In the genomic region with DNA sequence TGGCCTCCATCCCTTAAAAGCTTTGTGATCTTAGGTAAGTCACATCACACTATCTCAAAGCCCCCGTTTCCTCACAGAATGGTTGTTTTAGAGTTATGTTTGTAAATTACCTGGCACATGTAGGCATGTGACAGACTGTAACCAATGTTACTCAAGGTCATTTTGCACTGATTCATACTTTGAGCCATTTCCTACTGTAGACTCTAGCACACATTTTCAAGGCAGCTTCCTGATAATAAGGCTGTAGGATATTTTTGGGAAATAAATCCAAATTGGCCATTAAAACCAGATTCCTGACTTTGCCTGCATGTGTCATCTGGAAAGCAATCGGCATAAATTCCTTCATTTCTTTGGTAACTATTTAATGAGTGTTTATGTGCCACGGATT, we compare ENCODE assay signal across 1 cellular context.
TF ChIP-seq lines count a peak whose summit lies in the region.

No MANE protein-coding gene starts in this region.

TF ChIP-seq in HepG2, 621 proteins besides CTCF, POLR2A, EP300 and RAD21 (continued from another document and continues in another):
- TF ChIP-seq, protein P1, sequence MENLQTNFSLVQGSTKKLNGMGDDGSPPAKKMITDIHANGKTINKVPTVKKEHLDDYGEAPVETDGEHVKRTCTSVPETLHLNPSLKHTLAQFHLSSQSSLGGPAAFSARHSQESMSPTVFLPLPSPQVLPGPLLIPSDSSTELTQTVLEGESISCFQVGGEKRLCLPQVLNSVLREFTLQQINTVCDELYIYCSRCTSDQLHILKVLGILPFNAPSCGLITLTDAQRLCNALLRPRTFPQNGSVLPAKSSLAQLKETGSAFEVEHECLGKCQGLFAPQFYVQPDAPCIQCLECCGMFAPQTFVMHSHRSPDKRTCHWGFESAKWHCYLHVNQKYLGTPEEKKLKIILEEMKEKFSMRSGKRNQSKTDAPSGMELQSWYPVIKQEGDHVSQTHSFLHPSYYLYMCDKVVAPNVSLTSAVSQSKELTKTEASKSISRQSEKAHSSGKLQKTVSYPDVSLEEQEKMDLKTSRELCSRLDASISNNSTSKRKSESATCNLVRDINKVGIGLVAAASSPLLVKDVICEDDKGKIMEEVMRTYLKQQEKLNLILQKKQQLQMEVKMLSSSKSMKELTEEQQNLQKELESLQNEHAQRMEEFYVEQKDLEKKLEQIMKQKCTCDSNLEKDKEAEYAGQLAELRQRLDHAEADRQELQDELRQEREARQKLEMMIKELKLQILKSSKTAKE (CRISPR knock-in tag; IDR thresholded peaks at IDR 0.05; ENCODE audit: borderline replicate concordance), result no peak
- no peak for TF ChIP-seq SMAD3 (CRISPR knock-in tag; IDR thresholded peaks at IDR 0.05)
- TF ChIP-seq ELF4 (CRISPR knock-in tag; IDR thresholded peaks at IDR 0.05; ENCODE audit: borderline replicate concordance), result no peak
- TF ChIP-seq EED (CRISPR knock-in tag; IDR thresholded peaks at IDR 0.05), result no peak
- TF ChIP-seq ELF3 (CRISPR knock-in tag; IDR thresholded peaks at IDR 0.05), result peak; percentile 47; the same call in 1 of the 2 replicates
- TF ChIP-seq MED1 (CRISPR knock-in tag; IDR thresholded peaks at IDR 0.05), result no peak
- TF ChIP-seq, protein P2, sequence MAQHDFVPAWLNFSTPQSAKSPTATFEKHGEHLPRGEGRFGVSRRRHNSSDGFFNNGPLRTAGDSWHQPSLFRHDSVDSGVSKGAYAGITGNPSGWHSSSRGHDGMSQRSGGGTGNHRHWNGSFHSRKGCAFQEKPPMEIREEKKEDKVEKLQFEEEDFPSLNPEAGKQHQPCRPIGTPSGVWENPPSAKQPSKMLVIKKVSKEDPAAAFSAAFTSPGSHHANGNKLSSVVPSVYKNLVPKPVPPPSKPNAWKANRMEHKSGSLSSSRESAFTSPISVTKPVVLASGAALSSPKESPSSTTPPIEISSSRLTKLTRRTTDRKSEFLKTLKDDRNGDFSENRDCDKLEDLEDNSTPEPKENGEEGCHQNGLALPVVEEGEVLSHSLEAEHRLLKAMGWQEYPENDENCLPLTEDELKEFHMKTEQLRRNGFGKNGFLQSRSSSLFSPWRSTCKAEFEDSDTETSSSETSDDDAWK (CRISPR knock-in tag; IDR thresholded peaks at IDR 0.05), result no peak
- TF ChIP-seq KLF16 (CRISPR knock-in tag; IDR thresholded peaks at IDR 0.05), result no peak
- no peak for TF ChIP-seq BHLHE40 (IDR thresholded peaks at IDR 0.05; ENCODE audit: low read length)
- TF ChIP-seq NKX3-1 (CRISPR knock-in tag; IDR thresholded peaks at IDR 0.05), result no peak
- TF ChIP-seq, protein P3, sequence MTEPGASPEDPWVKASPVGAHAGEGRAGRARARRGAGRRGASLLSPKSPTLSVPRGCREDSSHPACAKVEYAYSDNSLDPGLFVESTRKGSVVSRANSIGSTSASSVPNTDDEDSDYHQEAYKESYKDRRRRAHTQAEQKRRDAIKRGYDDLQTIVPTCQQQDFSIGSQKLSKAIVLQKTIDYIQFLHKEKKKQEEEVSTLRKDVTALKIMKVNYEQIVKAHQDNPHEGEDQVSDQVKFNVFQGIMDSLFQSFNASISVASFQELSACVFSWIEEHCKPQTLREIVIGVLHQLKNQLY (CRISPR knock-in tag; IDR thresholded peaks at IDR 0.05), result no peak
- TF ChIP-seq GFI1 (CRISPR knock-in tag; IDR thresholded peaks at IDR 0.05; ENCODE audit: borderline replicate concordance), result peak; percentile 83
- no peak for TF ChIP-seq FOXA1 (IDR thresholded peaks at IDR 0.05)
- TF ChIP-seq FOXA1 (CRISPR knock-in tag; IDR thresholded peaks at IDR 0.05), result 0 out of 2 replicates have a peak, but pooled peaks have one; percentile 21
- TF ChIP-seq, protein P4, sequence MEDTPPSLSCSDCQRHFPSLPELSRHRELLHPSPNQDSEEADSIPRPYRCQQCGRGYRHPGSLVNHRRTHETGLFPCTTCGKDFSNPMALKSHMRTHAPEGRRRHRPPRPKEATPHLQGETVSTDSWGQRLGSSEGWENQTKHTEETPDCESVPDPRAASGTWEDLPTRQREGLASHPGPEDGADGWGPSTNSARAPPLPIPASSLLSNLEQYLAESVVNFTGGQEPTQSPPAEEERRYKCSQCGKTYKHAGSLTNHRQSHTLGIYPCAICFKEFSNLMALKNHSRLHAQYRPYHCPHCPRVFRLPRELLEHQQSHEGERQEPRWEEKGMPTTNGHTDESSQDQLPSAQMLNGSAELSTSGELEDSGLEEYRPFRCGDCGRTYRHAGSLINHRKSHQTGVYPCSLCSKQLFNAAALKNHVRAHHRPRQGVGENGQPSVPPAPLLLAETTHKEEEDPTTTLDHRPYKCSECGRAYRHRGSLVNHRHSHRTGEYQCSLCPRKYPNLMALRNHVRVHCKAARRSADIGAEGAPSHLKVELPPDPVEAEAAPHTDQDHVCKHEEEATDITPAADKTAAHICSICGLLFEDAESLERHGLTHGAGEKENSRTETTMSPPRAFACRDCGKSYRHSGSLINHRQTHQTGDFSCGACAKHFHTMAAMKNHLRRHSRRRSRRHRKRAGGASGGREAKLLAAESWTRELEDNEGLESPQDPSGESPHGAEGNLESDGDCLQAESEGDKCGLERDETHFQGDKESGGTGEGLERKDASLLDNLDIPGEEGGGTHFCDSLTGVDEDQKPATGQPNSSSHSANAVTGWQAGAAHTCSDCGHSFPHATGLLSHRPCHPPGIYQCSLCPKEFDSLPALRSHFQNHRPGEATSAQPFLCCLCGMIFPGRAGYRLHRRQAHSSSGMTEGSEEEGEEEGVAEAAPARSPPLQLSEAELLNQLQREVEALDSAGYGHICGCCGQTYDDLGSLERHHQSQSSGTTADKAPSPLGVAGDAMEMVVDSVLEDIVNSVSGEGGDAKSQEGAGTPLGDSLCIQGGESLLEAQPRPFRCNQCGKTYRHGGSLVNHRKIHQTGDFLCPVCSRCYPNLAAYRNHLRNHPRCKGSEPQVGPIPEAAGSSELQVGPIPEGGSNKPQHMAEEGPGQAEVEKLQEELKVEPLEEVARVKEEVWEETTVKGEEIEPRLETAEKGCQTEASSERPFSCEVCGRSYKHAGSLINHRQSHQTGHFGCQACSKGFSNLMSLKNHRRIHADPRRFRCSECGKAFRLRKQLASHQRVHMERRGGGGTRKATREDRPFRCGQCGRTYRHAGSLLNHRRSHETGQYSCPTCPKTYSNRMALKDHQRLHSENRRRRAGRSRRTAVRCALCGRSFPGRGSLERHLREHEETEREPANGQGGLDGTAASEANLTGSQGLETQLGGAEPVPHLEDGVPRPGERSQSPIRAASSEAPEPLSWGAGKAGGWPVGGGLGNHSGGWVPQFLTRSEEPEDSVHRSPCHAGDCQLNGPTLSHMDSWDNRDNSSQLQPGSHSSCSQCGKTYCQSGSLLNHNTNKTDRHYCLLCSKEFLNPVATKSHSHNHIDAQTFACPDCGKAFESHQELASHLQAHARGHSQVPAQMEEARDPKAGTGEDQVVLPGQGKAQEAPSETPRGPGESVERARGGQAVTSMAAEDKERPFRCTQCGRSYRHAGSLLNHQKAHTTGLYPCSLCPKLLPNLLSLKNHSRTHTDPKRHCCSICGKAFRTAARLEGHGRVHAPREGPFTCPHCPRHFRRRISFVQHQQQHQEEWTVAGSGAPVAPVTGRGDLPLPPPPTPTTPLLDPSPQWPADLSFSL (CRISPR knock-in tag; IDR thresholded peaks at IDR 0.05), result no peak
- TF ChIP-seq, protein P5, sequence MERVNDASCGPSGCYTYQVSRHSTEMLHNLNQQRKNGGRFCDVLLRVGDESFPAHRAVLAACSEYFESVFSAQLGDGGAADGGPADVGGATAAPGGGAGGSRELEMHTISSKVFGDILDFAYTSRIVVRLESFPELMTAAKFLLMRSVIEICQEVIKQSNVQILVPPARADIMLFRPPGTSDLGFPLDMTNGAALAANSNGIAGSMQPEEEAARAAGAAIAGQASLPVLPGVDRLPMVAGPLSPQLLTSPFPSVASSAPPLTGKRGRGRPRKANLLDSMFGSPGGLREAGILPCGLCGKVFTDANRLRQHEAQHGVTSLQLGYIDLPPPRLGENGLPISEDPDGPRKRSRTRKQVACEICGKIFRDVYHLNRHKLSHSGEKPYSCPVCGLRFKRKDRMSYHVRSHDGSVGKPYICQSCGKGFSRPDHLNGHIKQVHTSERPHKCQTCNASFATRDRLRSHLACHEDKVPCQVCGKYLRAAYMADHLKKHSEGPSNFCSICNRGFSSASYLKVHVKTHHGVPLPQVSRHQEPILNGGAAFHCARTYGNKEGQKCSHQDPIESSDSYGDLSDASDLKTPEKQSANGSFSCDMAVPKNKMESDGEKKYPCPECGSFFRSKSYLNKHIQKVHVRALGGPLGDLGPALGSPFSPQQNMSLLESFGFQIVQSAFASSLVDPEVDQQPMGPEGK (CRISPR knock-in tag; IDR thresholded peaks at IDR 0.05), result no peak
- no peak for TF ChIP-seq HNRNPH1 (optimal IDR thresholded peaks at IDR 0.05; ENCODE audit: low read depth, low read length)
- TF ChIP-seq, protein P6, sequence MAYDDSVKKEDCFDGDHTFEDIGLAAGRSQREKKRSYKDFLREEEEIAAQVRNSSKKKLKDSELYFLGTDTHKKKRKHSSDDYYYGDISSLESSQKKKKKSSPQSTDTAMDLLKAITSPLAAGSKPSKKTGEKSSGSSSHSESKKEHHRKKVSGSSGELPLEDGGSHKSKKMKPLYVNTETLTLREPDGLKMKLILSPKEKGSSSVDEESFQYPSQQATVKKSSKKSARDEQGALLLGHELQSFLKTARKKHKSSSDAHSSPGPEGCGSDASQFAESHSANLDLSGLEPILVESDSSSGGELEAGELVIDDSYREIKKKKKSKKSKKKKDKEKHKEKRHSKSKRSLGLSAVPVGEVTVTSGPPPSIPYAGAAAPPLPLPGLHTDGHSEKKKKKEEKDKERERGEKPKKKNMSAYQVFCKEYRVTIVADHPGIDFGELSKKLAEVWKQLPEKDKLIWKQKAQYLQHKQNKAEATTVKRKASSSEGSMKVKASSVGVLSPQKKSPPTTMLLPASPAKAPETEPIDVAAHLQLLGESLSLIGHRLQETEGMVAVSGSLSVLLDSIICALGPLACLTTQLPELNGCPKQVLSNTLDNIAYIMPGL (CRISPR knock-in tag; IDR thresholded peaks at IDR 0.05; ENCODE audit: borderline replicate concordance in 1 of 2, low read depth in 1 of 2), result no peak
- TF ChIP-seq HOXA3 (CRISPR knock-in tag; IDR thresholded peaks at IDR 0.05), result 0 out of 2 replicates have a peak, but pooled peaks have one; percentile 18
- TF ChIP-seq, protein P7, sequence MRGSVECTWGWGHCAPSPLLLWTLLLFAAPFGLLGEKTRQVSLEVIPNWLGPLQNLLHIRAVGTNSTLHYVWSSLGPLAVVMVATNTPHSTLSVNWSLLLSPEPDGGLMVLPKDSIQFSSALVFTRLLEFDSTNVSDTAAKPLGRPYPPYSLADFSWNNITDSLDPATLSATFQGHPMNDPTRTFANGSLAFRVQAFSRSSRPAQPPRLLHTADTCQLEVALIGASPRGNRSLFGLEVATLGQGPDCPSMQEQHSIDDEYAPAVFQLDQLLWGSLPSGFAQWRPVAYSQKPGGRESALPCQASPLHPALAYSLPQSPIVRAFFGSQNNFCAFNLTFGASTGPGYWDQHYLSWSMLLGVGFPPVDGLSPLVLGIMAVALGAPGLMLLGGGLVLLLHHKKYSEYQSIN (CRISPR knock-in tag; IDR thresholded peaks at IDR 0.05; ENCODE audit: borderline replicate concordance), result no peak
- no peak for TF ChIP-seq SNAPC2 (CRISPR knock-in tag; IDR thresholded peaks at IDR 0.05)
- TF ChIP-seq MYNN (CRISPR knock-in tag; IDR thresholded peaks at IDR 0.05; ENCODE audit: low read depth), result no peak
- no peak for TF ChIP-seq DMAP1 (CRISPR knock-in tag; IDR thresholded peaks at IDR 0.05)
- TF ChIP-seq POLR2G (IDR thresholded peaks at IDR 0.05; ENCODE audit: low read depth, low read length), result no peak
- no peak for TF ChIP-seq ZNF549 (CRISPR knock-in tag; IDR thresholded peaks at IDR 0.05)
- TF ChIP-seq PITX1 (CRISPR knock-in tag; IDR thresholded peaks at IDR 0.05), result 0 out of 2 replicates have a peak, but pooled peaks have one; percentile 36
- TF ChIP-seq ZNF335 (CRISPR knock-in tag; IDR thresholded peaks at IDR 0.05), result no peak
- TF ChIP-seq MIER2 (CRISPR knock-in tag; IDR thresholded peaks at IDR 0.05), result no peak
- no peak for TF ChIP-seq BRCA1 (CRISPR knock-in tag; IDR thresholded peaks at IDR 0.05)
- TF ChIP-seq, protein P8, sequence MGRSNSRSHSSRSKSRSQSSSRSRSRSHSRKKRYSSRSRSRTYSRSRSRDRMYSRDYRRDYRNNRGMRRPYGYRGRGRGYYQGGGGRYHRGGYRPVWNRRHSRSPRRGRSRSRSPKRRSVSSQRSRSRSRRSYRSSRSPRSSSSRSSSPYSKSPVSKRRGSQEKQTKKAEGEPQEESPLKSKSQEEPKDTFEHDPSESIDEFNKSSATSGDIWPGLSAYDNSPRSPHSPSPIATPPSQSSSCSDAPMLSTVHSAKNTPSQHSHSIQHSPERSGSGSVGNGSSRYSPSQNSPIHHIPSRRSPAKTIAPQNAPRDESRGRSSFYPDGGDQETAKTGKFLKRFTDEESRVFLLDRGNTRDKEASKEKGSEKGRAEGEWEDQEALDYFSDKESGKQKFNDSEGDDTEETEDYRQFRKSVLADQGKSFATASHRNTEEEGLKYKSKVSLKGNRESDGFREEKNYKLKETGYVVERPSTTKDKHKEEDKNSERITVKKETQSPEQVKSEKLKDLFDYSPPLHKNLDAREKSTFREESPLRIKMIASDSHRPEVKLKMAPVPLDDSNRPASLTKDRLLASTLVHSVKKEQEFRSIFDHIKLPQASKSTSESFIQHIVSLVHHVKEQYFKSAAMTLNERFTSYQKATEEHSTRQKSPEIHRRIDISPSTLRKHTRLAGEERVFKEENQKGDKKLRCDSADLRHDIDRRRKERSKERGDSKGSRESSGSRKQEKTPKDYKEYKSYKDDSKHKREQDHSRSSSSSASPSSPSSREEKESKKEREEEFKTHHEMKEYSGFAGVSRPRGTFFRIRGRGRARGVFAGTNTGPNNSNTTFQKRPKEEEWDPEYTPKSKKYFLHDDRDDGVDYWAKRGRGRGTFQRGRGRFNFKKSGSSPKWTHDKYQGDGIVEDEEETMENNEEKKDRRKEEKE (IDR thresholded peaks at IDR 0.05), result no peak
- TF ChIP-seq PRPF4 (IDR thresholded peaks at IDR 0.05; ENCODE audit: low read depth, low read length, poor library complexity, severe bottlenecking), result no peak
- no peak for TF ChIP-seq IRF2 (CRISPR knock-in tag; IDR thresholded peaks at IDR 0.05)
- TF ChIP-seq TBL1XR1 (IDR thresholded peaks at IDR 0.05; ENCODE audit: borderline replicate concordance, low read length, partially characterized antibody), result no peak
- no peak for TF ChIP-seq HIVEP1 (CRISPR knock-in tag; IDR thresholded peaks at IDR 0.05)
- TF ChIP-seq SAP130 (CRISPR knock-in tag; IDR thresholded peaks at IDR 0.05; ENCODE audit: low read depth), result peak; percentile 46
- no peak for TF ChIP-seq CEBPG (CRISPR knock-in tag; IDR thresholded peaks at IDR 0.05)
- TF ChIP-seq ZNF660 (CRISPR knock-in tag; IDR thresholded peaks at IDR 0.05; ENCODE audit: borderline replicate concordance, low read depth), result no peak
- TF ChIP-seq ZNF510 (CRISPR knock-in tag; IDR thresholded peaks at IDR 0.05; ENCODE audit: low read depth), result no peak
- no peak for TF ChIP-seq ZFP36L1 (CRISPR knock-in tag; IDR thresholded peaks at IDR 0.05)
- TF ChIP-seq ZNF788 (CRISPR knock-in tag; IDR thresholded peaks at IDR 0.05; ENCODE audit: borderline replicate concordance), result no peak
- no peak for TF ChIP-seq ZFP36L2 (CRISPR knock-in tag; IDR thresholded peaks at IDR 0.05)
- no peak for TF ChIP-seq MATR3 (CRISPR knock-in tag; IDR thresholded peaks at IDR 0.05)
- no peak for TF ChIP-seq RCOR2 (CRISPR knock-in tag; IDR thresholded peaks at IDR 0.05)
- TF ChIP-seq ZNF468 (CRISPR knock-in tag; IDR thresholded peaks at IDR 0.05), result no peak
- TF ChIP-seq STAT5B (CRISPR knock-in tag; IDR thresholded peaks at IDR 0.05), result no peak
- no peak for TF ChIP-seq ZNF230 (CRISPR knock-in tag; IDR thresholded peaks at IDR 0.05)
- no peak for TF ChIP-seq HNRNPK (IDR thresholded peaks at IDR 0.05; ENCODE audit: low read depth, low read length, poor library complexity, severe bottlenecking)
- TF ChIP-seq ARNTL (CRISPR knock-in tag; IDR thresholded peaks at IDR 0.05), result no peak
- no peak for TF ChIP-seq ZNF670 (CRISPR knock-in tag; IDR thresholded peaks at IDR 0.05; ENCODE audit: borderline replicate concordance)
- no peak for TF ChIP-seq CHD2 (IDR thresholded peaks at IDR 0.05; ENCODE audit: low read depth, low read length)
